Comparison of ENCODE assay signal across 12 cellular contexts in genomic region chr2:170819941-170820646, GRCh38. TPM values are rescaled to one million over a fixed set of nuclear protein-coding genes. Genes with fewer than 3 reads are reported as not detected.
A peak's percentile ranks its signal among the peaks of the same experiment; 100 is the strongest.
DNase-seq lines count a peak whose midpoint lies in the region; ATAC-seq and TF ChIP-seq lines count a peak whose summit lies in the region.
"Had no signal": no experiment of that assay in that cellular context is flagged by ENCODE, and none has a peak within 500 bp of the region (broad histone marks: within the 10 kb centered on the region; RNA-seq: fewer than 3 reads in every experiment).

No MANE protein-coding gene starts in this region.

- H3K9me3 ChIP-seq in subcutaneous abdominal adipose tissue (ENCODE audit: control insufficient read depth in 5 of 5, low read length in 5 of 5): no peaks in the 10 kb centered on the region

- H3K27ac ChIP-seq in subcutaneous abdominal adipose tissue (ENCODE audit: low read depth, low read length): no peak overlapping the region

- ATAC-seq in activated T-cell treated with anti-CD3 and anti-CD28 coated beads, Interleukin-2, amount 50 U/mL, for 72 hours (replicated peaks in 1 of 2): no peak
- ATAC-seq in HG03139 (IDR thresholded peaks at IDR 0.05; ENCODE audit: unreplicated experiment) (no peak), GM21360 (IDR thresholded peaks at IDR 0.05; ENCODE audit: unreplicated experiment) (no peak)

- CTCF ChIA-PET in activated naive CD4-positive, alpha-beta T cell treated with anti-CD3 and anti-CD28 coated beads for 36 hours (lab: Charles Lee): interaction anchor here (0.6 to 3.0 kb wide), 5 partner anchors 7 to 493 kb away, joined by 3 to 16 read pairs (median 3); no protein-coding TSS in a partner anchor

- peak overlapping the region; percentile 57 for H3K4me3 Mint-ChIP-seq in activated naive CD4-positive, alpha-beta T cell treated with anti-CD3 and anti-CD28 coated beads for 36 hours
- peak overlapping the region; percentile 76 to 91 for H3K4me3 Mint-ChIP-seq in activated T-cell treated with anti-CD3 and anti-CD28 coated beads, Interleukin-2, amount 50 U/mL, for 72 hours

- H3K9me3 Mint-ChIP-seq in activated naive CD4-positive, alpha-beta T cell treated with anti-CD3 and anti-CD28 coated beads for 36 hours: no peaks in the 10 kb centered on the region
- no peaks in the 10 kb centered on the region for H3K9me3 Mint-ChIP-seq in activated T-cell treated with anti-CD3 and anti-CD28 coated beads, Interleukin-2, amount 50 U/mL, for 72 hours

- peaks cover 81% of the 10 kb centered on the region for H3K27me3 Mint-ChIP-seq in activated naive CD4-positive, alpha-beta T cell treated with anti-CD3 and anti-CD28 coated beads for 36 hours (ENCODE audit: low read depth)
- H3K27me3 Mint-ChIP-seq in activated T-cell treated with anti-CD3 and anti-CD28 coated beads, Interleukin-2, amount 50 U/mL, for 72 hours (ENCODE audit: low read depth): peaks cover 66% of the 10 kb centered on the region

- in situ Hi-C loops in GM13976 (cut with MboI; ENCODE audit: low sequenced_read_pairs, unreplicated experiment): loop anchor here (10.0 to 25.0 kb wide), 5 partner anchors 105 to 1267 kb away; partner anchors contain the start of genes DLX1 and SP5

- no peaks in the 10 kb centered on the region for H3K36me3 Mint-ChIP-seq in activated naive CD4-positive, alpha-beta T cell treated with anti-CD3 and anti-CD28 coated beads for 36 hours (ENCODE audit: low read depth)
- H3K36me3 Mint-ChIP-seq in activated T-cell treated with anti-CD3 and anti-CD28 coated beads, Interleukin-2, amount 50 U/mL, for 72 hours (ENCODE audit: insufficient read depth in 2 of 2): peaks cover 2 to 10% of the 10 kb centered on the region in 2 donors

- H3K9ac ChIP-seq in subcutaneous abdominal adipose tissue (ENCODE audit: low read length in 5 of 5): no peak overlapping the region

- peaks cover 5 to 80% (median 78%) of the 10 kb centered on the region in 5 donors for H3K4me1 ChIP-seq in subcutaneous abdominal adipose tissue (ENCODE audit: control insufficient read depth in 5 of 5, insufficient read depth in 5 of 5, low read length in 5 of 5)

- peak; percentile 26 for DNase-seq in activated naive CD4-positive, alpha-beta T cell treated with anti-CD3 and anti-CD28 coated beads for 36 hours
- DNase-seq in activated naive CD4-positive, alpha-beta T cell (lab: John Stamatoyannopoulos, UW): no peak
- peak in 1 of 2 donors; percentile 33 for DNase-seq in activated T-cell treated with anti-CD3 and anti-CD28 coated beads, Interleukin-2, amount 50 U/mL, for 72 hours
- DNase-seq in left kidney (ENCODE audit: low read depth, low spot score) (peak; percentile 72), GM13976 (ENCODE audit: low spot score) (no peak)
- DNase-seq: amygdala, NCI-H526 had no signal

- H3K4me1 Mint-ChIP-seq in activated naive CD4-positive, alpha-beta T cell treated with anti-CD3 and anti-CD28 coated beads for 36 hours (ENCODE audit: low read depth): peaks cover 53% of the 10 kb centered on the region
- peaks cover 60% of the 10 kb centered on the region for H3K4me1 Mint-ChIP-seq in activated T-cell treated with anti-CD3 and anti-CD28 coated beads, Interleukin-2, amount 50 U/mL, for 72 hours (ENCODE audit: low read depth)

- H3K27me3 ChIP-seq in subcutaneous abdominal adipose tissue (ENCODE audit: control insufficient read depth in 5 of 5, insufficient read depth in 4 of 5, low read length in 5 of 5): peaks cover 48 to 95% (median 82%) of the 10 kb centered on the region in 5 donors

- H3K4me3 ChIP-seq in subcutaneous abdominal adipose tissue (ENCODE audit: low read depth in 1 of 5, low read length in 5 of 5): peak overlapping the region in 4 of 5 donors; percentile 11 to 62 (median 46)

- intact Hi-C loops in activated naive CD4-positive, alpha-beta T cell treated with anti-CD3 and anti-CD28 coated beads for 36 hours (cut with micrococcal nuclease): loop anchor here (2.0 to 5.0 kb wide), 3 partner anchors 23 to 1277 kb away; partner anchors contain the start of gene GORASP2

- H3K27ac Mint-ChIP-seq in activated naive CD4-positive, alpha-beta T cell treated with anti-CD3 and anti-CD28 coated beads for 36 hours: no peak overlapping the region
- no peak overlapping the region for H3K27ac Mint-ChIP-seq in activated T-cell treated with anti-CD3 and anti-CD28 coated beads, Interleukin-2, amount 50 U/mL, for 72 hours

- H3K36me3 ChIP-seq in subcutaneous abdominal adipose tissue (ENCODE audit: control insufficient read depth in 5 of 5, insufficient read depth in 5 of 5, low read length in 5 of 5): no peaks in the 10 kb centered on the region

- TF ChIP-seq CTCF in GM13976 (IDR thresholded peaks at IDR 0.05; ENCODE audit: borderline replicate concordance, control extremely low read depth, extremely low read depth, insufficient read depth, missing control alignments): no peak

RNA-seq across cellular contexts. Expression of gene GAD1, which starts 3.4 kb away (rescaled TPM):
- under 1 TPM; 0.86 TPM for total RNA-seq in activated naive CD4-positive, alpha-beta T cell treated with anti-CD3 and anti-CD28 coated beads for 36 hours
- 10 to 100 TPM; 12.8 to 17.8 TPM for total RNA-seq in activated T-cell treated with anti-CD3 and anti-CD28 coated beads, Interleukin-2, amount 50 U/mL, for 72 hours

RNA-seq across cellular contexts. Expression of gene ERICH2, which starts 49.9 kb away (rescaled TPM):
- total RNA-seq in activated naive CD4-positive, alpha-beta T cell treated with anti-CD3 and anti-CD28 coated beads for 36 hours: not detected
- under 1 TPM; 0.46 to 0.58 TPM for total RNA-seq in activated T-cell treated with anti-CD3 and anti-CD28 coated beads, Interleukin-2, amount 50 U/mL, for 72 hours
- total RNA-seq: HT1080, myocyte had no signal

Comparison
In these comparisons a context has a peak if more than half of its experiments do, and no peak if none do; other contexts are left out.
1. DNase-seq: peak in activated naive CD4-positive, alpha-beta T cell treated with anti-CD3 and anti-CD28 coated beads for 36 hours (single experiment) and left kidney (single experiment); none in activated naive CD4-positive, alpha-beta T cell (0 of 4) and GM13976 (single experiment).
2. RNA of gene GAD1, which starts 3.4 kb away (total RNA-seq): 12.8 to 17.8 TPM in activated T-cell treated with anti-CD3 and anti-CD28 coated beads, Interleukin-2, amount 50 U/mL, for 72 hours; 0.86 TPM in activated naive CD4-positive, alpha-beta T cell treated with anti-CD3 and anti-CD28 coated beads for 36 hours; every median in the first group is over 4 times any median in the second.